ENCODE assay signal across 1 cellular context in genomic region chr6:26553264-26553738, GRCh38.
TF ChIP-seq lines count a peak whose summit lies in the region.

No MANE protein-coding gene starts in this region.

TF ChIP-seq in HepG2, 621 proteins besides CTCF, POLR2A, EP300 and RAD21 (continued from another document and continues in another):
- TF ChIP-seq STAT6 (CRISPR knock-in tag; IDR thresholded peaks at IDR 0.05; ENCODE audit: borderline replicate concordance): no peak
- TF ChIP-seq IKZF5 (CRISPR knock-in tag; IDR thresholded peaks at IDR 0.05): peak; percentile 47; the same call in 1 of the 2 replicates
- TF ChIP-seq ZNF24 (IDR thresholded peaks at IDR 0.05): peak; percentile 98
- 0 out of 2 replicates have a peak, but pooled peaks have one; percentile 9 for TF ChIP-seq FOXK2 (IDR thresholded peaks at IDR 0.05)
- peak; percentile 50; the same call in 1 of the 2 replicates for TF ChIP-seq TARDBP (CRISPR knock-in tag; IDR thresholded peaks at IDR 0.05)
- TF ChIP-seq SRY (CRISPR knock-in tag; IDR thresholded peaks at IDR 0.05): peak; percentile 48; the same call in 1 of the 2 replicates
- peak; percentile 66 for TF ChIP-seq SOX13 (IDR thresholded peaks at IDR 0.05)
- TF ChIP-seq SOX13 (CRISPR knock-in tag; conservative IDR thresholded peaks at IDR 0.05 in 1 of 2, IDR thresholded peaks at IDR 0.05 in 1 of 2): peak in 1 of 2 experiments; percentile 14; a peak in 1 of 4 replicates
- no peak for TF ChIP-seq NFE2L2 (IDR thresholded peaks at IDR 0.05; ENCODE audit: low read length)
- peak; percentile 72; the same call in 1 of the 3 replicates for TF ChIP-seq MXI1 (IDR thresholded peaks at IDR 0.05; ENCODE audit: borderline replicate concordance, low read depth, low read length)
- 0 out of 2 replicates have a peak, but pooled peaks have one; percentile 42 for TF ChIP-seq ZNF703 (CRISPR knock-in tag; IDR thresholded peaks at IDR 0.05; ENCODE audit: borderline replicate concordance)
- peak; percentile 59; the same call in 1 of the 2 replicates for TF ChIP-seq IRF2 (CRISPR knock-in tag; IDR thresholded peaks at IDR 0.05)
- peak; percentile 53; the same call in 1 of the 2 replicates for TF ChIP-seq ISL2 (CRISPR knock-in tag; IDR thresholded peaks at IDR 0.05)
- peak; percentile 73; the same call in 1 of the 2 replicates for TF ChIP-seq KDM5A (IDR thresholded peaks at IDR 0.05; ENCODE audit: borderline replicate concordance, low read length)
- peak; percentile 70; the same call in 1 of the 2 replicates for TF ChIP-seq SMAD3 (CRISPR knock-in tag; IDR thresholded peaks at IDR 0.05)
- no peak for TF ChIP-seq RNF219 (CRISPR knock-in tag; IDR thresholded peaks at IDR 0.05)
- TF ChIP-seq NCOA2 (CRISPR knock-in tag; IDR thresholded peaks at IDR 0.05): 0 out of 2 replicates have a peak, but pooled peaks have one; percentile 15
- TF ChIP-seq ATF7-NPFF (CRISPR knock-in tag; IDR thresholded peaks at IDR 0.05; ENCODE audit: low read depth): no peak
- peak; percentile 92 for TF ChIP-seq DRAP1 (CRISPR knock-in tag; IDR thresholded peaks at IDR 0.05)
- TF ChIP-seq NFE2 (CRISPR knock-in tag; IDR thresholded peaks at IDR 0.05): no peak
- TF ChIP-seq SMC3 (IDR thresholded peaks at IDR 0.05; ENCODE audit: low read length): no peak
- peak; percentile 74; the same call in 1 of the 2 replicates for TF ChIP-seq CBX5 (CRISPR knock-in tag; IDR thresholded peaks at IDR 0.05; ENCODE audit: borderline replicate concordance)
- TF ChIP-seq PATZ1 (CRISPR knock-in tag; IDR thresholded peaks at IDR 0.05): peak; percentile 48
- TF ChIP-seq RXRB (CRISPR knock-in tag; IDR thresholded peaks at IDR 0.05; ENCODE audit: borderline replicate concordance): peak; percentile 79
- no peak for TF ChIP-seq ZNF577 (CRISPR knock-in tag; IDR thresholded peaks at IDR 0.05; ENCODE audit: borderline replicate concordance, low read depth)
- 0 out of 2 replicates have a peak, but pooled peaks have one; percentile 33 for TF ChIP-seq HDAC2 (CRISPR knock-in tag; IDR thresholded peaks at IDR 0.05)
- TF ChIP-seq ETV6 (CRISPR knock-in tag; conservative IDR thresholded peaks at IDR 0.05): 0 out of 2 replicates have a peak, but pooled peaks have one; percentile 32
- peak; percentile 14; the same call in 1 of the 2 replicates for TF ChIP-seq ZNF350 (CRISPR knock-in tag; IDR thresholded peaks at IDR 0.05; ENCODE audit: borderline replicate concordance, low read depth)
- 0 out of 2 replicates have a peak, but pooled peaks have one; percentile 13 for TF ChIP-seq ZNF652 (CRISPR knock-in tag; IDR thresholded peaks at IDR 0.05; ENCODE audit: borderline replicate concordance, low read depth)
- TF ChIP-seq ZNF552 (CRISPR knock-in tag; IDR thresholded peaks at IDR 0.05; ENCODE audit: borderline replicate concordance): no peak
- peak; percentile 51; the same call in 1 of the 2 replicates for TF ChIP-seq ARID4A (CRISPR knock-in tag; IDR thresholded peaks at IDR 0.05; ENCODE audit: borderline replicate concordance)
- TF ChIP-seq FOXO1 (CRISPR knock-in tag; IDR thresholded peaks at IDR 0.05): no peak
- peak; percentile 55 for TF ChIP-seq FOXA3 (CRISPR knock-in tag; IDR thresholded peaks at IDR 0.05)
- no peak for TF ChIP-seq GMEB1 (CRISPR knock-in tag; IDR thresholded peaks at IDR 0.05; ENCODE audit: borderline replicate concordance)
- peak; percentile 52; the same call in 1 of the 2 replicates for TF ChIP-seq HNF1A (IDR thresholded peaks at IDR 0.05; ENCODE audit: low read depth)
- TF ChIP-seq HNF1A (CRISPR knock-in tag; IDR thresholded peaks at IDR 0.05; ENCODE audit: borderline replicate concordance): peak; percentile 22; the same call in 1 of the 2 replicates
- peak; percentile 28; the same call in 1 of the 2 replicates for TF ChIP-seq ZBTB25 (CRISPR knock-in tag; IDR thresholded peaks at IDR 0.05)
- TF ChIP-seq ZNF260 (CRISPR knock-in tag; IDR thresholded peaks at IDR 0.05; ENCODE audit: borderline replicate concordance, low read depth): no peak
- TF ChIP-seq ZNF343 (CRISPR knock-in tag; IDR thresholded peaks at IDR 0.05): 0 out of 2 replicates have a peak, but pooled peaks have one; percentile 21
- TF ChIP-seq GTF3A (CRISPR knock-in tag; conservative IDR thresholded peaks at IDR 0.05): peak; percentile 63; the same call in 1 of the 2 replicates
